ENCODE assay signal across 14 cellular contexts in the genomic region with DNA sequence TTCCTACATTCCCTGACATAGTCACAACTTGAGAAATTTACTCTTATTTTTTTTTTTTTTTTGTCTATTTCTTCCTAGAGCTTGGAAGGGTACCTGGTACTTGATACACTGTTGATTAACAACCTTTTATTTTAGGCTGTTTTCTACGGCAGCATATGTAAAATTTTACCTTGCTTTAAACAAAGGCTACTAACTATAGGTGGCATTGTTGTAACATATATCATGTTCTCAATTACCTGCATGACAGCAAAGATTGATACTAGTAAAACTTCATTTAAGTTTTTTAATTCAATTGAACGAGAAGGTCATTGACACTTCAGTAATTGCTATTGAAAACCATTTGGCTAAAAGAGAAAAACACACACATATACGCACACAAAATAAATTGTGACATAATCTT.
"Had no signal": no experiment of that assay in that cellular context is flagged by ENCODE, and none has a peak within 500 bp of the region (broad histone marks: within the 10 kb centered on the region; RNA-seq: fewer than 3 reads in every experiment).

No MANE protein-coding gene starts in this region.

- ATAC-seq: activated naive CD4-positive, alpha-beta T cell treated with anti-CD3 and anti-CD28 coated beads, Interleukin-2, amount 50 U/mL, for 72 hours; body of pancreas; left cardiac atrium; lower lobe of right lung; pancreas had no signal

- H3K9me3 ChIP-seq: body of pancreas, lower lobe of right lung, pancreas, tibial artery, vagina had no signal

- FAIRE-seq: pancreas, TTC549 had no signal

- H3K27ac ChIP-seq: body of pancreas, lower lobe of right lung, pancreas, tibial artery, vagina had no signal

- H3K36me3 ChIP-seq: lower lobe of right lung, pancreas, tibial artery, vagina had no signal

- H3K4me1 ChIP-seq: body of pancreas, lower lobe of right lung, pancreas, tibial artery, vagina had no signal

- DNase-seq: activated CD4-positive, alpha-beta T cell treated with anti-CD3 and anti-CD28 coated beads, Interleukin-2, amount 50 U/mL, for 1 hour; activated effector memory CD4-positive, alpha-beta T cell treated with anti-CD3 and anti-CD28 coated beads, Interleukin-2, amount 50 U/mL, for 16 hours; amniotic stem cell; body of pancreas; dermis blood vessel endothelial cell; left cardiac atrium; lower lobe of right lung; midbrain; pancreas; retina; tibial artery had no signal

- H3K27me3 ChIP-seq: body of pancreas, pancreas, tibial artery, vagina had no signal

- H3K4me3 ChIP-seq: body of pancreas, lower lobe of right lung, pancreas, tibial artery, vagina had no signal
